ENCODE assay signal across 12 cellular contexts in genomic region chr15:39625451-39625850, GRCh38. TPM values are rescaled to one million over a fixed set of nuclear protein-coding genes. Genes with fewer than 3 reads are reported as not detected.
DNase-seq lines count a peak whose midpoint lies in the region; ATAC-seq, FAIRE-seq and TF ChIP-seq lines count a peak whose summit lies in the region.
"Had no signal": no experiment of that assay in that cellular context is flagged by ENCODE, and none has a peak within 500 bp of the region (broad histone marks: within the 10 kb centered on the region; RNA-seq: fewer than 3 reads in every experiment).

No MANE protein-coding gene starts in this region.

- DNase-seq in T-helper 1 cell = no peak
- no peak for DNase-seq in T-helper 17 cell
- DNase-seq in esophagus squamous epithelium (lab: John Stamatoyannopoulos, UW) = no peak
- DNase-seq in small intestine = no peak
- DNase-seq in DMS153 treated with DMSO at 0.1 percent for 48 hours (lab: John Stamatoyannopoulos, UW; ENCODE audit: unreplicated experiment) = no peak
- DNase-seq: activated B cell treated with CpG ODN at 0.5 μM for 24 hours; effector CD8-positive, alpha-beta T cell had no signal

- no peak for FAIRE-seq in small intestine (lab: Jason Lieb, UNC)

- H3K36me3 ChIP-seq in esophagus squamous epithelium (no peaks in the 10 kb centered on the region), small intestine (ENCODE audit: control insufficient read depth in 2 of 2, insufficient read depth in 2 of 2, low read length in 2 of 2) (no peaks in the 10 kb centered on the region)

- peaks cover 48% of the 10 kb centered on the region for H3K36me3 Mint-ChIP-seq in T-helper 1 cell treated with Interleukin-12 subunit alpha and Interleukin-12 subunit beta and Interleukin-4 antibody, amounts not matched to agents 30 μg/mL and 1 μg/mL, for 36 hours (ENCODE audit: low read depth)
- peaks cover 3% of the 10 kb centered on the region for H3K36me3 Mint-ChIP-seq in T-helper 17 cell (ENCODE audit: low read depth)

- H3K4me1 ChIP-seq in esophagus squamous epithelium = peaks cover 15 to 53% (median 28%) of the 10 kb centered on the region in 3 donors
- peaks cover 0 to 15% of the 10 kb centered on the region in 2 donors for H3K4me1 ChIP-seq in small intestine (ENCODE audit: control insufficient read depth in 2 of 2, insufficient read depth in 1 of 2, low read depth in 1 of 2, low read length in 1 of 2)

- peak overlapping the region; percentile 35 to 85 (median 76) for H3K27ac ChIP-seq in esophagus squamous epithelium
- peak overlapping the region; percentile 67 to 86 for H3K27ac ChIP-seq in small intestine (ENCODE audit: low read depth in 1 of 2, low read length in 1 of 2)
- H3K27ac ChIP-seq: 22Rv1 had no signal

- TF ChIP-seq POLR2A in esophagus squamous epithelium (IDR thresholded peaks at IDR 0.05) = no peak

- H3K9me3 ChIP-seq in T-helper 17 cell (ENCODE audit: control insufficient read depth, low read length, poor library complexity, severe bottlenecking) = no peaks in the 10 kb centered on the region
- no peaks in the 10 kb centered on the region for H3K9me3 ChIP-seq in esophagus squamous epithelium
- no peaks in the 10 kb centered on the region for H3K9me3 ChIP-seq in small intestine (ENCODE audit: control insufficient read depth, low read depth)

- peaks cover 85% of the 10 kb centered on the region for H3K4me1 Mint-ChIP-seq in T-helper 1 cell treated with Interleukin-12 subunit alpha and Interleukin-12 subunit beta and Interleukin-4 antibody, amounts not matched to agents 30 μg/mL and 1 μg/mL, for 36 hours (ENCODE audit: low read depth)
- H3K4me1 Mint-ChIP-seq in T-helper 17 cell = peaks cover 65% of the 10 kb centered on the region

- intact Hi-C loops in esophagus squamous epithelium (cut with DNase I) = no loop called here

- H3K27me3 ChIP-seq in esophagus squamous epithelium = no peaks in the 10 kb centered on the region
- H3K27me3 ChIP-seq in small intestine (ENCODE audit: control insufficient read depth in 2 of 2, insufficient read depth in 2 of 2, low read length in 2 of 2) = no peaks in the 10 kb centered on the region

- 82 to 100% methylated on average over 1 to 4 of the region's 4 CpGs for WGBS in esophagus squamous epithelium, 2 donors
- WGBS in small intestine, 3 donors = 45 to 68% (median 63%) methylated on average over 4 of the region's 4 CpGs

- H3K9me3 Mint-ChIP-seq in T-helper 1 cell treated with Interleukin-12 subunit alpha and Interleukin-12 subunit beta and Interleukin-4 antibody, amounts not matched to agents 30 μg/mL and 1 μg/mL, for 36 hours = peaks cover 12% of the 10 kb centered on the region
- H3K9me3 Mint-ChIP-seq: activated B cell treated with CpG ODN at 0.5 μM for 24 hours had no signal

- ATAC-seq in T-helper 17 cell (no peak), esophagus mucosa (no peak), GM19452 (IDR thresholded peaks at IDR 0.05; ENCODE audit: unreplicated experiment) (no peak)

- TF ChIP-seq CTCF in esophagus squamous epithelium (IDR thresholded peaks at IDR 0.05) = no peak

- no peaks in the 10 kb centered on the region for H3K27me3 Mint-ChIP-seq in T-helper 1 cell treated with Interleukin-12 subunit alpha and Interleukin-12 subunit beta and Interleukin-4 antibody, amounts not matched to agents 30 μg/mL and 1 μg/mL, for 36 hours (ENCODE audit: low read depth)
- no peaks in the 10 kb centered on the region for H3K27me3 Mint-ChIP-seq in T-helper 17 cell

- H3K4me3 Mint-ChIP-seq in T-helper 1 cell treated with Interleukin-12 subunit alpha and Interleukin-12 subunit beta and Interleukin-4 antibody, amounts not matched to agents 30 μg/mL and 1 μg/mL, for 36 hours = no peak overlapping the region
- peak overlapping the region; percentile 82 for H3K4me3 Mint-ChIP-seq in T-helper 17 cell
- H3K4me3 Mint-ChIP-seq: activated B cell treated with CpG ODN at 0.5 μM for 24 hours had no signal

- no peak overlapping the region for H3K4me3 ChIP-seq in esophagus squamous epithelium
- H3K4me3 ChIP-seq in small intestine (ENCODE audit: low read depth in 1 of 2, low read length in 2 of 2) = no peak overlapping the region
- H3K4me3 ChIP-seq: smooth muscle cell had no signal

- H3K27ac Mint-ChIP-seq in T-helper 1 cell treated with Interleukin-12 subunit alpha and Interleukin-12 subunit beta and Interleukin-4 antibody, amounts not matched to agents 30 μg/mL and 1 μg/mL, for 36 hours = peak overlapping the region; percentile 99
- peak overlapping the region; percentile 97 for H3K27ac Mint-ChIP-seq in T-helper 17 cell
- H3K27ac Mint-ChIP-seq: activated B cell treated with CpG ODN at 0.5 μM for 24 hours had no signal

RNA-seq across cellular contexts. Expression of gene THBS1, which starts 44.6 kb away (rescaled TPM):
- 10 to 100 TPM; 13.0 to 99.9 TPM for total RNA-seq in T-helper 17 cell
- 100 to 1,000 TPM in 1 of 4 donors, 10 to 100 TPM in 2, 1 to 10 TPM in 1; 6.3 to 110 (median 63.8) TPM for total RNA-seq in esophagus squamous epithelium
- 10 to 100 TPM in 1 of 3 donors, 1 to 10 TPM in 2; 2.0 to 69.8 (median 3.5) TPM for polyA plus RNA-seq in small intestine
- total RNA-seq in esophagus mucosa = 16.3 TPM
